9 cellular contexts compared by ENCODE assay signal in the genomic region with DNA sequence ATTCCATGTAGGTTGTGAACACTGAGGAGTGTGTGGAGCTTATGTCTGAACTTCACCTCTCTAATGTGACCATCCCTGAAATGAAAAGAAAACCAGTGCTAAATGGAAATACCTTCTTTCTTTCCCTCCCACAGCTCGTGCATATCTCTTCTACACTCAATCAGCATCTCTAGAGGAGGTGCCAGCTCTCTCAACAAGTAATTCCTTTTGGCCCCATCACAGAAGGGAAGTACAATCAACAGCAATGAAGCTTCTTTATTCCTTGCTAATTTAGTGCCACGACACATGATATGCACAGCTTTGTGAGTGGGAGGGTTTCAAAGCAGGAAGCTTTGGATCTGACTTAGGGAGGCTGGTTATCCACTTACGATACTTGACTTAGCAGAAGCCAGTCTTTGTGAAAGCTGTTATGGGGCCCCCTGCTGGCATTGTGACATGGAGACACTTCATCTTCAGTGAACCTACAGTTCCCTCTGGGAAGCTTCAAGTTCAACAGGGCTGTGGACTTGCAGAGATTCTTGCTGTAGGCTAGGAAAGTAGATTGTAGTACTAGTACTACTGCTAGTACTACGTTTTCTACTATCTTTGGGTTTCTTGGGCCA.
DNase-seq lines count a peak whose midpoint lies in the region; ATAC-seq and TF ChIP-seq lines count a peak whose summit lies in the region.
"Had no signal": no experiment of that assay in that cellular context is flagged by ENCODE, and none has a peak within 500 bp of the region (broad histone marks: within the 10 kb centered on the region; RNA-seq: fewer than 3 reads in every experiment).

No MANE protein-coding gene starts in this region.

- TF ChIP-seq CTCF in right lobe of liver (IDR thresholded peaks at IDR 0.05) (peak; percentile 54 to 81 (median 74)), testis (IDR thresholded peaks at IDR 0.05) (peak; percentile 24 to 62 (median 49))

- CTCF ChIA-PET in activated CD8-positive, alpha-beta memory T cell treated with anti-CD3 and anti-CD28 coated beads, Interleukin-2, amount 10 ng/mL, durations not matched to agents 7 days and 5 days (lab: Charles Lee): interaction anchor here (1.1 to 1.7 kb wide), 4 partner anchors 40 to 117 kb away, joined by 3 to 9 read pairs (median 4); no protein-coding TSS in a partner anchor

- H3K9me3 ChIP-seq in right lobe of liver: no peaks in the 10 kb centered on the region
- H3K9me3 ChIP-seq in testis: no peaks in the 10 kb centered on the region

- ATAC-seq in activated CD8-positive, alpha-beta memory T cell treated with anti-CD3 and anti-CD28 coated beads, Interleukin-2, amount 10 ng/mL, durations not matched to agents 7 days and 5 days: no peak
- peak; percentile 85 to 88 (median 87) for ATAC-seq in right lobe of liver

- H3K9me3 Mint-ChIP-seq in activated CD8-positive, alpha-beta memory T cell treated with anti-CD3 and anti-CD28 coated beads, Interleukin-2, amount 10 ng/mL, durations not matched to agents 7 days and 5 days (ENCODE audit: low read depth): no peaks in the 10 kb centered on the region
- H3K9me3 Mint-ChIP-seq: central memory CD8-positive, alpha-beta T cell had no signal

- TF ChIP-seq POLR2A in right lobe of liver (IDR thresholded peaks at IDR 0.05) (no peak), testis (IDR thresholded peaks at IDR 0.05) (no peak)

- H3K27ac ChIP-seq in right lobe of liver (no peak overlapping the region), testis (no peak overlapping the region)

- no peak overlapping the region for H3K4me3 Mint-ChIP-seq in activated CD8-positive, alpha-beta memory T cell treated with anti-CD3 and anti-CD28 coated beads, Interleukin-2, amount 10 ng/mL, durations not matched to agents 7 days and 5 days
- H3K4me3 Mint-ChIP-seq: central memory CD8-positive, alpha-beta T cell had no signal

- H3K36me3 ChIP-seq in right lobe of liver (no peaks in the 10 kb centered on the region), testis (ENCODE audit: low read depth, missing control alignments) (no peaks in the 10 kb centered on the region)

- intact Hi-C loops in right lobe of liver (cut with DNase I) (no loop called here), testis (cut with DNase I; ENCODE audit: low total_unique reads) (loop anchor here (10.0 kb wide), 1 partner anchor 133 kb away; no protein-coding TSS in a partner anchor)

- peak; percentile 47 for DNase-seq in activated CD8-positive, alpha-beta memory T cell treated with anti-CD3 and anti-CD28 coated beads, Interleukin-2, amount 10 ng/mL, durations not matched to agents 7 days and 5 days
- no peak for DNase-seq in activated CD8-positive, alpha-beta memory T cell treated with anti-CD3 and anti-CD28 coated beads for 24 hours
- DNase-seq in HT1080 (ENCODE audit: low read depth) (peak; percentile 33), SHP77 (lab: John Stamatoyannopoulos, UW) (peak; percentile 34 to 43), cerebellar cortex (ENCODE audit: low spot score) (peak; percentile 13), right lobe of liver (peak; percentile 69 to 75 (median 70)), testis (peak; percentile 80)
- DNase-seq in central memory CD4-positive, alpha-beta T cell: no peak

- peaks cover 0 to 6% (median 0%) of the 10 kb centered on the region in 4 donors for H3K4me1 ChIP-seq in right lobe of liver
- no peaks in the 10 kb centered on the region for H3K4me1 ChIP-seq in testis

- H3K27me3 ChIP-seq in right lobe of liver: no peaks in the 10 kb centered on the region
- H3K27me3 ChIP-seq in testis: no peaks in the 10 kb centered on the region

- H3K4me3 ChIP-seq in right lobe of liver (no peak overlapping the region), testis (no peak overlapping the region)

- H3K4me1 Mint-ChIP-seq in activated CD8-positive, alpha-beta memory T cell treated with anti-CD3 and anti-CD28 coated beads, Interleukin-2, amount 10 ng/mL, durations not matched to agents 7 days and 5 days: no peaks in the 10 kb centered on the region
- H3K4me1 Mint-ChIP-seq: central memory CD8-positive, alpha-beta T cell had no signal

- no peaks in the 10 kb centered on the region for H3K36me3 Mint-ChIP-seq in activated CD8-positive, alpha-beta memory T cell treated with anti-CD3 and anti-CD28 coated beads, Interleukin-2, amount 10 ng/mL, durations not matched to agents 7 days and 5 days

- WGBS in right lobe of liver (ENCODE audit: insufficient coverage, low coverage, low lambda C conversion rate, missing lambda C conversion rate): 18% methylated on average over 4 of the region's 4 CpGs
- WGBS in testis, 2 donors: 42 to 53% methylated on average over 4 of the region's 4 CpGs

- peaks cover 2% of the 10 kb centered on the region for H3K27me3 Mint-ChIP-seq in activated CD8-positive, alpha-beta memory T cell treated with anti-CD3 and anti-CD28 coated beads, Interleukin-2, amount 10 ng/mL, durations not matched to agents 7 days and 5 days

- H3K27ac Mint-ChIP-seq in activated CD8-positive, alpha-beta memory T cell treated with anti-CD3 and anti-CD28 coated beads, Interleukin-2, amount 10 ng/mL, durations not matched to agents 7 days and 5 days: no peak overlapping the region

Comparison
In these comparisons a context has a peak if more than half of its experiments do, and no peak if none do; other contexts are left out.
1. DNase-seq: peak in activated CD8-positive, alpha-beta memory T cell treated with anti-CD3 and anti-CD28 coated beads, Interleukin-2, amount 10 ng/mL, durations not matched to agents 7 days and 5 days (single experiment), HT1080 (single experiment), SHP77 (2 of 2), cerebellar cortex (single experiment), right lobe of liver (3 of 3) and testis (single experiment); none in activated CD8-positive, alpha-beta memory T cell treated with anti-CD3 and anti-CD28 coated beads for 24 hours (single experiment) and central memory CD4-positive, alpha-beta T cell (single experiment).